ENCODE assay signal across 10 cellular contexts in genomic region chr3:42936157-42936981, GRCh38. TPM values are rescaled to one million over a fixed set of nuclear protein-coding genes. Genes with fewer than 3 reads are reported as not detected.
DNase-seq lines count a peak whose midpoint lies in the region; ATAC-seq and TF ChIP-seq lines count a peak whose summit lies in the region.
"Had no signal": no experiment of that assay in that cellular context is flagged by ENCODE, and none has a peak within 500 bp of the region (broad histone marks: within the 10 kb centered on the region; RNA-seq: fewer than 3 reads in every experiment).

No MANE protein-coding gene starts in this region.

- H3K4me1 Mint-ChIP-seq in T-helper 17 cell (peaks cover 16% of the 10 kb centered on the region), Caco-2 (ENCODE audit: low read depth, unreplicated experiment) (no peaks in the 10 kb centered on the region)
- H3K4me1 Mint-ChIP-seq in activated T-cell treated with anti-CD3 and anti-CD28 coated beads, Interleukin-2, amount 50 U/mL, for 72 hours (ENCODE audit: low read depth): peaks cover 13% of the 10 kb centered on the region

- no peak for ATAC-seq in T-helper 17 cell
- ATAC-seq in activated T-cell treated with anti-CD3 and anti-CD28 coated beads, Interleukin-2, amount 50 U/mL, for 72 hours (replicated peaks in 1 of 2): no peak

- H3K27ac Mint-ChIP-seq in T-helper 17 cell: no peak overlapping the region
- no peak overlapping the region for H3K27ac Mint-ChIP-seq in activated T-cell treated with anti-CD3 and anti-CD28 coated beads, Interleukin-2, amount 50 U/mL, for 72 hours
- H3K27ac Mint-ChIP-seq in Caco-2 (ENCODE audit: unreplicated experiment): no peak overlapping the region

- no peak for TF ChIP-seq EP300 in ovary (IDR thresholded peaks at IDR 0.05)

- no TSS peak for BruUV-seq in Caco-2 (replicated peaks; lab: Mats Ljungman, UMichigan)

- no peak overlapping the region for H3K27ac ChIP-seq in ovary

- peak overlapping the region; percentile 47 for H3K4me3 Mint-ChIP-seq in T-helper 17 cell
- H3K4me3 Mint-ChIP-seq in activated T-cell treated with anti-CD3 and anti-CD28 coated beads, Interleukin-2, amount 50 U/mL, for 72 hours: peak overlapping the region in 1 of 2 donors; percentile 33
- H3K4me3 Mint-ChIP-seq in Caco-2 (ENCODE audit: unreplicated experiment): no peak overlapping the region

- peaks cover 6% of the 10 kb centered on the region for H3K27me3 Mint-ChIP-seq in T-helper 17 cell
- H3K27me3 Mint-ChIP-seq in activated T-cell treated with anti-CD3 and anti-CD28 coated beads, Interleukin-2, amount 50 U/mL, for 72 hours (ENCODE audit: low read depth): no peaks in the 10 kb centered on the region
- peaks cover 3% of the 10 kb centered on the region for H3K27me3 Mint-ChIP-seq in Caco-2 (ENCODE audit: insufficient read depth, unreplicated experiment)

- H3K36me3 Mint-ChIP-seq in T-helper 17 cell (ENCODE audit: low read depth) (no peaks in the 10 kb centered on the region), Caco-2 (ENCODE audit: insufficient read depth, unreplicated experiment) (no peaks in the 10 kb centered on the region)
- H3K36me3 Mint-ChIP-seq in activated T-cell treated with anti-CD3 and anti-CD28 coated beads, Interleukin-2, amount 50 U/mL, for 72 hours (ENCODE audit: insufficient read depth in 2 of 2): no peaks in the 10 kb centered on the region

- H3K4me3 ChIP-seq in fibroblast of pulmonary artery (replicated peaks; ENCODE audit: low read depth, low read length) (peak overlapping the region; percentile 55), ovary (peak overlapping the region; percentile 36), Caco-2 (ENCODE audit: low read depth, low read length) (no peak overlapping the region)

- peaks cover 0 to 2% of the 10 kb centered on the region in 2 donors for H3K9me3 Mint-ChIP-seq in activated T-cell treated with anti-CD3 and anti-CD28 coated beads, Interleukin-2, amount 50 U/mL, for 72 hours
- H3K9me3 Mint-ChIP-seq in Caco-2 (ENCODE audit: unreplicated experiment): no peaks in the 10 kb centered on the region

- H3K9me3 ChIP-seq in T-helper 17 cell (ENCODE audit: control insufficient read depth, low read length, poor library complexity, severe bottlenecking): peaks cover 2% of the 10 kb centered on the region
- no peaks in the 10 kb centered on the region for H3K9me3 ChIP-seq in ovary
- H3K9me3 ChIP-seq in Caco-2: no peaks in the 10 kb centered on the region

- no peaks in the 10 kb centered on the region for H3K36me3 ChIP-seq in ovary
- H3K36me3 ChIP-seq in Caco-2 (ENCODE audit: control insufficient read depth, insufficient read depth, low read length): no peaks in the 10 kb centered on the region

- intact Hi-C loops in ovary (cut with DNase I): no loop called here
- intact Hi-C loops in Caco-2 (cut with micrococcal nuclease; ENCODE audit: unreplicated experiment): no loop called here

- DNase-seq in AG08396 (ENCODE audit: low spot score) (peak; percentile 58), T-helper 17 cell (no peak), fibroblast of pulmonary artery (ENCODE audit: low read depth) (peak; percentile 61), ovary (peak; percentile 62 to 80 (median 71)), HT-29 (ENCODE audit: low spot score) (no peak), Caco-2 (no peak), NCI-H510A treated with DMSO at 0.1 percent for 48 hours (lab: John Stamatoyannopoulos, UW) (no peak)
- DNase-seq in activated T-cell treated with anti-CD3 and anti-CD28 coated beads, Interleukin-2, amount 50 U/mL, for 72 hours: no peak
- DNase-seq: activated CD4-positive, alpha-beta T cell treated with anti-CD3 and anti-CD28 coated beads, Interleukin-2, amount 50 U/mL, for 1 hour had no signal

- no peak for TF ChIP-seq CTCF in fibroblast of pulmonary artery (IDR thresholded peaks at IDR 0.05; ENCODE audit: low read length, missing control alignments)
- TF ChIP-seq CTCF in ovary (IDR thresholded peaks at IDR 0.05): no peak
- no peak for TF ChIP-seq CTCF in Caco-2 (IDR thresholded peaks at IDR 0.05; ENCODE audit: insufficient read depth in 1 of 2, low read depth in 1 of 2, low read length in 1 of 2, severe bottlenecking in 1 of 2, unreplicated experiment in 1 of 2)

- 60 to 73% (median 62%) methylated on average over 43 of the region's 43 CpGs for WGBS in ovary, 3 donors

- no peak for TF ChIP-seq POLR2A in ovary (IDR thresholded peaks at IDR 0.05)

- H3K27me3 ChIP-seq in ovary (no peaks in the 10 kb centered on the region), Caco-2 (replicated peaks; ENCODE audit: control insufficient read depth, insufficient read depth, low read length) (no peaks in the 10 kb centered on the region)

- H3K4me1 ChIP-seq in ovary (ENCODE audit: insufficient read depth) (no peaks in the 10 kb centered on the region), Caco-2 (no peaks in the 10 kb centered on the region)

- CTCF ChIA-PET in Caco-2 (lab: Charles Lee): no interaction called here

- POLR2A ChIA-PET in Caco-2 (lab: Charles Lee): no interaction called here

RNA-seq across cellular contexts. Expression of gene ZNF662, which starts 30.4 kb away (rescaled TPM):
- 1 to 10 TPM in 1 of 2 donors, under 1 TPM in 1; 0.94 to 1.4 TPM for total RNA-seq in T-helper 17 cell
- total RNA-seq in ovary: 10 to 100 TPM in 5 of 7 donors, 1 to 10 TPM in 2; 9.0 to 29.8 (median 24.6) TPM
- 10 to 100 TPM in 1 of 2 donors, 1 to 10 TPM in 1; 8.1 to 11.1 TPM for polyA plus RNA-seq in ovary
- total RNA-seq in HT-29 (2014; rRNA removed; shearing (Covaris generic)): not detected in 2 replicates
- 1 to 10 TPM; 3.8 to 5.0 TPM for total RNA-seq in activated T-cell treated with anti-CD3 and anti-CD28 coated beads, Interleukin-2, amount 50 U/mL, for 72 hours
- total RNA-seq in Caco-2 (2022): 10.3 and 13.4 TPM in 2 replicates

RNA-seq across cellular contexts. Expression of gene GASK1A, which starts 42.7 kb away (rescaled TPM):
- total RNA-seq in T-helper 17 cell (not detected), ovary (10 to 100 TPM in 6 of 7 donors, 1 to 10 TPM in 1; 6.3 to 41.3 (median 26.9) TPM), Caco-2 (2022) (0.16 TPM in 1 of 2 replicates, not detected in the other)
- 1 to 10 TPM; 5.4 to 5.8 TPM for polyA plus RNA-seq in ovary
- 0.18 TPM in 1 of 2 replicates, not detected in the other for total RNA-seq in HT-29 (2014; rRNA removed; shearing (Covaris generic))
- under 1 TPM in 1 of 2 donors, not detected in 1; 0.12 TPM for total RNA-seq in activated T-cell treated with anti-CD3 and anti-CD28 coated beads, Interleukin-2, amount 50 U/mL, for 72 hours
- total RNA-seq: endothelial cell of umbilical vein had no signal

Comparison
In these comparisons a context has a peak if more than half of its experiments do, and no peak if none do; other contexts are left out.
1. DNase-seq: peak in AG08396 (single experiment), fibroblast of pulmonary artery (single experiment) and ovary (5 of 5); none in T-helper 17 cell (0 of 3), HT-29 (single experiment), activated T-cell treated with anti-CD3 and anti-CD28 coated beads, Interleukin-2, amount 50 U/mL, for 72 hours (0 of 2), Caco-2 (0 of 2) and NCI-H510A treated with DMSO at 0.1 percent for 48 hours (single experiment).